1 cellular context compared by ENCODE assay signal in genomic region chr14:29098625-29099024, GRCh38.
TF ChIP-seq lines count a peak whose summit lies in the region.

No MANE protein-coding gene starts in this region.

TF ChIP-seq in GM23338, 12 proteins besides CTCF, POLR2A, EP300 and RAD21 (continued from another document):
- TF ChIP-seq, protein P1, sequence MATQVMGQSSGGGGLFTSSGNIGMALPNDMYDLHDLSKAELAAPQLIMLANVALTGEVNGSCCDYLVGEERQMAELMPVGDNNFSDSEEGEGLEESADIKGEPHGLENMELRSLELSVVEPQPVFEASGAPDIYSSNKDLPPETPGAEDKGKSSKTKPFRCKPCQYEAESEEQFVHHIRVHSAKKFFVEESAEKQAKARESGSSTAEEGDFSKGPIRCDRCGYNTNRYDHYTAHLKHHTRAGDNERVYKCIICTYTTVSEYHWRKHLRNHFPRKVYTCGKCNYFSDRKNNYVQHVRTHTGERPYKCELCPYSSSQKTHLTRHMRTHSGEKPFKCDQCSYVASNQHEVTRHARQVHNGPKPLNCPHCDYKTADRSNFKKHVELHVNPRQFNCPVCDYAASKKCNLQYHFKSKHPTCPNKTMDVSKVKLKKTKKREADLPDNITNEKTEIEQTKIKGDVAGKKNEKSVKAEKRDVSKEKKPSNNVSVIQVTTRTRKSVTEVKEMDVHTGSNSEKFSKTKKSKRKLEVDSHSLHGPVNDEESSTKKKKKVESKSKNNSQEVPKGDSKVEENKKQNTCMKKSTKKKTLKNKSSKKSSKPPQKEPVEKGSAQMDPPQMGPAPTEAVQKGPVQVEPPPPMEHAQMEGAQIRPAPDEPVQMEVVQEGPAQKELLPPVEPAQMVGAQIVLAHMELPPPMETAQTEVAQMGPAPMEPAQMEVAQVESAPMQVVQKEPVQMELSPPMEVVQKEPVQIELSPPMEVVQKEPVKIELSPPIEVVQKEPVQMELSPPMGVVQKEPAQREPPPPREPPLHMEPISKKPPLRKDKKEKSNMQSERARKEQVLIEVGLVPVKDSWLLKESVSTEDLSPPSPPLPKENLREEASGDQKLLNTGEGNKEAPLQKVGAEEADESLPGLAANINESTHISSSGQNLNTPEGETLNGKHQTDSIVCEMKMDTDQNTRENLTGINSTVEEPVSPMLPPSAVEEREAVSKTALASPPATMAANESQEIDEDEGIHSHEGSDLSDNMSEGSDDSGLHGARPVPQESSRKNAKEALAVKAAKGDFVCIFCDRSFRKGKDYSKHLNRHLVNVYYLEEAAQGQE (IDR thresholded peaks at IDR 0.05; ENCODE audit: unreplicated experiment), result no peak
- TF ChIP-seq POLR2AphosphoS5 (IDR thresholded peaks at IDR 0.05; ENCODE audit: low read depth), result no peak
